ENCODE assay signal across 9 cellular contexts in genomic region chr15:70474367-70474681, GRCh38.
A peak's percentile ranks its signal among the peaks of the same experiment; 100 is the strongest.
DNase-seq lines count a peak whose midpoint lies in the region; ATAC-seq and TF ChIP-seq lines count a peak whose summit lies in the region.
"Had no signal": no experiment of that assay in that cellular context is flagged by ENCODE, and none has a peak within 500 bp of the region (broad histone marks: within the 10 kb centered on the region; RNA-seq: fewer than 3 reads in every experiment).

No MANE protein-coding gene starts in this region.

- no peak overlapping the region for H2BK120ac ChIP-seq in neuronal stem cell (ENCODE audit: low read depth, low read length)

- no peak overlapping the region for H2BK15ac ChIP-seq in neuronal stem cell (ENCODE audit: low read length)

- H3K18ac ChIP-seq in neuronal stem cell (ENCODE audit: low read length) = no peak overlapping the region

- H3K27ac Mint-ChIP-seq in T-helper 2 cell treated with Interferon-gamma antibody and Interleukin-4, amounts not matched to agents 5 μg/mL and 100 μg/mL, for 36 hours = no peak overlapping the region
- H3K27ac Mint-ChIP-seq: GM23338 had no signal

- H4K8ac ChIP-seq in neuronal stem cell (ENCODE audit: low read depth, low read length) = no peak overlapping the region

- H3K27me3 Mint-ChIP-seq in T-helper 2 cell treated with Interferon-gamma antibody and Interleukin-4, amounts not matched to agents 5 μg/mL and 100 μg/mL, for 36 hours (ENCODE audit: low read depth) = peaks cover 76% of the 10 kb centered on the region

- H3K27me3 ChIP-seq in left lung (peaks cover 0 to 8% of the 10 kb centered on the region in 2 donors), thyroid gland (no peaks in the 10 kb centered on the region), neuronal stem cell (ENCODE audit: control insufficient read depth in 3 of 3, insufficient read depth in 3 of 3, low read depth in 1 of 3, low read length in 3 of 3) (peaks cover 0 to 3% (median 0%) of the 10 kb centered on the region in 3 experiments)

- H2AK5ac ChIP-seq in neuronal stem cell (ENCODE audit: low read depth, low read length) = no peak overlapping the region

- no peak overlapping the region for H3K9ac ChIP-seq in neuronal stem cell (ENCODE audit: low read depth, low read length, poor library complexity)

- H3K9me3 ChIP-seq in left lung (no peaks in the 10 kb centered on the region), thyroid gland (no peaks in the 10 kb centered on the region), neuronal stem cell (replicated peaks in 1 of 2; ENCODE audit: control insufficient read depth in 2 of 2, insufficient read depth in 1 of 2, low read depth in 1 of 2, low read length in 2 of 2) (no peaks in the 10 kb centered on the region)

- DNase-seq in T-helper 2 cell treated with Interferon-gamma antibody and Interleukin-4, amounts not matched to agents 5 μg/mL and 100 μg/mL, for 36 hours (ENCODE audit: low spot score) = no peak
- no peak for DNase-seq in T-helper 2 cell
- no peak for DNase-seq in left lung
- DNase-seq in thyroid gland = no peak
- no peak for DNase-seq in neuronal stem cell (ENCODE audit: low spot score)
- no peak for DNase-seq in amygdala (lab: John Stamatoyannopoulos, UW)

- no peak overlapping the region for H3K14ac ChIP-seq in neuronal stem cell (ENCODE audit: low read length)

- no peaks in the 10 kb centered on the region for H3K79me1 ChIP-seq in neuronal stem cell (ENCODE audit: low read depth, low read length)

- no peaks in the 10 kb centered on the region for H3K9me3 Mint-ChIP-seq in T-helper 2 cell treated with Interferon-gamma antibody and Interleukin-4, amounts not matched to agents 5 μg/mL and 100 μg/mL, for 36 hours

- no peak overlapping the region for H2BK5ac ChIP-seq in neuronal stem cell (ENCODE audit: low read length)

- ATAC-seq in left lung (peak; percentile 49), HG03039 (IDR thresholded peaks at IDR 0.05; ENCODE audit: unreplicated experiment) (no peak)
- ATAC-seq: GM23338 had no signal

- no peak overlapping the region for H2AFZ ChIP-seq in neuronal stem cell (ENCODE audit: low read length)
- H2AFZ ChIP-seq: GM23338 had no signal

- H4K91ac ChIP-seq in neuronal stem cell (ENCODE audit: low read depth, low read length, poor library complexity) = no peak overlapping the region

- TF ChIP-seq POLR2A in thyroid gland (IDR thresholded peaks at IDR 0.05) = no peak

- H3K23ac ChIP-seq in neuronal stem cell (ENCODE audit: low read depth, low read length, poor library complexity) = no peak overlapping the region

- peaks cover 32% of the 10 kb centered on the region for H3K4me1 Mint-ChIP-seq in T-helper 2 cell treated with Interferon-gamma antibody and Interleukin-4, amounts not matched to agents 5 μg/mL and 100 μg/mL, for 36 hours (ENCODE audit: low read depth)

- intact Hi-C loops in left lung (cut with DNase I) (no loop called here), thyroid gland (cut with DNase I) (loop anchor here (5.0 kb wide), 1 partner anchor 747 kb away; no protein-coding TSS in a partner anchor)

- WGBS in adipose tissue, 3 donors = 20 to 72% (median 23%) methylated on average over 4 of the region's 4 CpGs
- 36 to 49% methylated on average over 3 to 4 of the region's 4 CpGs for WGBS in thyroid gland, 2 donors
- no CpG with 5 or more reads among the region's 4 CpGs for WGBS in neuronal stem cell (ENCODE audit: extremely low coverage in 2 of 2, insufficient read length in 2 of 2, insufficient replicate concordance in 1 of 2), 2 donors

- H3K27ac ChIP-seq in adipose tissue (ENCODE audit: low read depth, low read length) (peak overlapping the region; percentile 21), left lung (peak overlapping the region; percentile 66 to 76), thyroid gland (peak overlapping the region in 2 of 3 donors; percentile 0 to 41), neuronal stem cell (replicated peaks; ENCODE audit: low read length) (no peak overlapping the region)

- H3K4ac ChIP-seq in neuronal stem cell (ENCODE audit: low read length) = no peak overlapping the region

- H2BK12ac ChIP-seq in neuronal stem cell (ENCODE audit: low read length) = no peak overlapping the region

- no peak for TF ChIP-seq CTCF in left lung (IDR thresholded peaks at IDR 0.05)
- no peak for TF ChIP-seq CTCF in thyroid gland (IDR thresholded peaks at IDR 0.05)

- no peaks in the 10 kb centered on the region for H3K36me3 Mint-ChIP-seq in T-helper 2 cell treated with Interferon-gamma antibody and Interleukin-4, amounts not matched to agents 5 μg/mL and 100 μg/mL, for 36 hours (ENCODE audit: low read depth)

- H3K4me3 ChIP-seq in left lung = peak overlapping the region in 1 of 2 donors; percentile 5
- no peak overlapping the region for H3K4me3 ChIP-seq in thyroid gland (replicated peaks in 1 of 3)
- H3K4me3 ChIP-seq in neuronal stem cell (ENCODE audit: low read length in 2 of 2) = no peak overlapping the region
- H3K4me3 ChIP-seq: GM23338 had no signal

- H3K4me2 ChIP-seq in neuronal stem cell (ENCODE audit: insufficient read depth, low read length, poor library complexity, severe bottlenecking) = no peak overlapping the region
- H3K4me2 ChIP-seq: GM23338 had no signal

- H3K36me3 ChIP-seq in left lung = no peaks in the 10 kb centered on the region
- no peaks in the 10 kb centered on the region for H3K36me3 ChIP-seq in thyroid gland
- H3K36me3 ChIP-seq in neuronal stem cell (replicated peaks in 1 of 2; ENCODE audit: control insufficient read depth in 2 of 2, insufficient read depth in 2 of 2, low read length in 2 of 2) = no peaks in the 10 kb centered on the region

- peak overlapping the region; percentile 46 for H3K4me3 Mint-ChIP-seq in T-helper 2 cell treated with Interferon-gamma antibody and Interleukin-4, amounts not matched to agents 5 μg/mL and 100 μg/mL, for 36 hours
- H3K4me3 Mint-ChIP-seq: GM23338 had no signal

- H3K4me1 ChIP-seq in left lung = peaks cover 16 to 57% of the 10 kb centered on the region in 2 donors
- peaks cover 0 to 15% of the 10 kb centered on the region in 2 donors for H3K4me1 ChIP-seq in thyroid gland
- H3K4me1 ChIP-seq in neuronal stem cell (ENCODE audit: control insufficient read depth in 2 of 2, insufficient read depth in 1 of 2, low read depth in 1 of 2, low read length in 2 of 2) = peaks cover 0 to 6% of the 10 kb centered on the region in 2 donors
